8 cellular contexts compared by ENCODE assay signal in the genomic region with DNA sequence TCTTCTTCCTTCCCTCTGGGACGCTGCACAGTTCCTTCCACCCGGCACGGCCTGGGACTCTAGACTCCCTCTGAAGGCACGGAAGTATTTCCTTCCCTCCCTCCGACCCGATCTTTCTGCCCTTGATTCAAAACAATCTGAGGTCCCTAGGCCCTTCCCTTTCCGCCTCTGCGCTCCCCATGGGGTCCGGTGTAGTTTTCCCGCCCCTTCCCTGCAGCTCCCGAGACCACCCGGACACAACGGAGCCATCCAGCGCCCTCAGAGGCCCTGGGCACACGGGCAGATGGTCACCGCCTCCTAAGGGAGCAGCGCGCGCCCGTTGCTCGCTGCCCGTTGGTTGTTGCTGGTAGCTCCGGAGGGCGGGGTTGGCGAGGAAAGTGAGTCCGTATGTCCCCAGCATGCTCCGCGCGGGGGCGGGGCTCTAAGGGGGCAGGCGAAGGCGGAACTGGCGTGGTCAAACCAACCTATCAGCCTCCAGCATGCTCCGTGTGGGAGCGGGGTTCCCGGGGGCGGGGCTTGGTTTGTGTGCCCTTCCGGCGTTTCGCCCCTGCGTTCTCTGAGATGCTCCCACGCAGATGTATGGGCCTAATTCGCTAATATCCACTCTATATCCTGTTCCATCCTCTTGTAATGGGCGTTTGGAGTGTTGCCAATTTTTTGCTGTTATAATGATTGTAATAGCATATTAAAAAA. TPM values are rescaled to one million over a fixed set of nuclear protein-coding genes. Genes with fewer than 3 reads are reported as not detected.
A peak's percentile ranks its signal among the peaks of the same experiment; 100 is the strongest.
DNase-seq lines count a peak whose midpoint lies in the region; ATAC-seq, FAIRE-seq and TF ChIP-seq lines count a peak whose summit lies in the region.

No MANE protein-coding gene starts in this region.

- peak; percentile 58 for FAIRE-seq in urothelium cell line (lab: Jason Lieb, UNC)

- H3K9me3 ChIP-seq in ascending aorta, result no peaks in the 10 kb centered on the region
- H3K9me3 ChIP-seq in right cardiac atrium (ENCODE audit: control insufficient read depth, low read length), result no peaks in the 10 kb centered on the region
- no peaks in the 10 kb centered on the region for H3K9me3 ChIP-seq in psoas muscle

- intact Hi-C loops in ascending aorta (cut with DNase I), result loop anchor here (1.0 kb wide), 1 partner anchor 19 kb away; no protein-coding TSS in a partner anchor
- intact Hi-C loops in right cardiac atrium (cut with DNase I), result loop anchor here in 1 of 4 donors (5.0 kb wide), 1 partner anchor 243 kb away; no protein-coding TSS in a partner anchor
- intact Hi-C loops in psoas muscle (cut with DNase I), result loop anchor here in 1 of 2 donors (10.0 kb wide), 1 partner anchor 641 kb away; a partner anchor contains a TSS

- peak overlapping the region; percentile 80 to 89 for H3K27ac ChIP-seq in ascending aorta
- peak overlapping the region; percentile 79 for H3K27ac ChIP-seq in right cardiac atrium (ENCODE audit: low read length)
- peak overlapping the region; percentile 82 for H3K27ac ChIP-seq in psoas muscle

- H3K4me1 ChIP-seq in ascending aorta (peaks cover 0 to 5% of the 10 kb centered on the region in 2 donors), right cardiac atrium (ENCODE audit: control insufficient read depth, insufficient read depth, low read length) (peaks cover 2% of the 10 kb centered on the region), psoas muscle (no peaks in the 10 kb centered on the region)

- ATAC-seq in GM18502 (IDR thresholded peaks at IDR 0.05; ENCODE audit: poor library complexity, unreplicated experiment) (peak; percentile 93), HG02943 (IDR thresholded peaks at IDR 0.05; ENCODE audit: low read depth, unreplicated experiment) (peak; percentile 84), right cardiac atrium (peak; percentile 99), psoas muscle (peak; percentile 99 to 100 (median 100))

- under 1% methylated on average over 44 of the region's 44 CpGs for WGBS in right cardiac atrium
- WGBS in psoas muscle, 3 donors, result 0% methylated on average over 44 of the region's 44 CpGs

- no peaks in the 10 kb centered on the region for H3K27me3 ChIP-seq in ascending aorta
- H3K27me3 ChIP-seq in right cardiac atrium (ENCODE audit: control insufficient read depth, insufficient read depth), result no peaks in the 10 kb centered on the region
- H3K27me3 ChIP-seq in psoas muscle (ENCODE audit: insufficient read depth in 3 of 3, low read length in 2 of 3), result no peaks in the 10 kb centered on the region

- H3K36me3 ChIP-seq in ascending aorta (no peaks in the 10 kb centered on the region), psoas muscle (ENCODE audit: insufficient read depth in 1 of 2, low read depth in 1 of 2) (no peaks in the 10 kb centered on the region)

- DNase-seq in NCI-H187 (lab: John Stamatoyannopoulos, UW), result peak; percentile 83 to 97
- peak; percentile 96 to 100 (median 98) for DNase-seq in T-helper 2 cell
- peak; percentile 99 to 100 for DNase-seq in ascending aorta (ENCODE audit: low spot score in 2 of 2)
- DNase-seq in right cardiac atrium, result peak; percentile 100
- peak; percentile 100 for DNase-seq in psoas muscle
- DNase-seq in urothelium cell line (ENCODE audit: low spot score), result peak; percentile 82

- TF ChIP-seq CTCF in ascending aorta (IDR thresholded peaks at IDR 0.05) (no peak), psoas muscle (IDR thresholded peaks at IDR 0.05) (no peak)

- H3K4me3 ChIP-seq in ascending aorta (peak overlapping the region; percentile 59 to 66), right cardiac atrium (ENCODE audit: low read length) (peak overlapping the region; percentile 50), psoas muscle (peak overlapping the region; percentile 70)

RNA-seq across cellular contexts. Expression of a gene that starts 19.6 kb away (rescaled TPM):
- total RNA-seq in ascending aorta (527 TPM), right cardiac atrium (100 to 1,000 TPM; 250 to 364 (median 272) TPM), psoas muscle (100 to 1,000 TPM; 110 to 167 (median 139) TPM)
- polyA plus RNA-seq in right cardiac atrium (369 TPM), psoas muscle (100 to 1,000 TPM; 125 to 277 (median 131) TPM)

RNA-seq across cellular contexts. Expression of a gene that starts 47.2 kb away (rescaled TPM):
- total RNA-seq in ascending aorta, result not detected
- total RNA-seq in right cardiac atrium, result 10 to 100 TPM in 1 of 4 donors, 1 to 10 TPM in 3; 2.9 to 11.1 (median 7.1) TPM
- polyA plus RNA-seq in right cardiac atrium, result 8.5 TPM
- total RNA-seq in psoas muscle, result 10 to 100 TPM in 3 of 4 donors, 1 to 10 TPM in 1; 5.8 to 27.5 (median 14.4) TPM
- polyA plus RNA-seq in psoas muscle, result 10 to 100 TPM in 1 of 3 donors, 1 to 10 TPM in 2; 4.0 to 15.1 (median 5.6) TPM

RNA-seq across cellular contexts. Expression of a gene that starts 52.9 kb away (rescaled TPM):
- total RNA-seq in ascending aorta (not detected), right cardiac atrium (1 to 10 TPM in 2 of 4 donors, not detected in 2; 1.5 to 2.4 TPM), psoas muscle (1 to 10 TPM in 1 of 4 donors, under 1 TPM in 3; 0.77 to 2.4 (median 0.96) TPM)
- polyA plus RNA-seq in right cardiac atrium (2.7 TPM), psoas muscle (1 to 10 TPM in 2 of 3 donors, under 1 TPM in 1; 0.94 to 6.6 (median 1.6) TPM)

RNA-seq across cellular contexts. Expression of a gene that starts 56.1 kb away (rescaled TPM):
- total RNA-seq in ascending aorta (not detected), right cardiac atrium (10 to 100 TPM; 12.0 to 27.2 (median 21.0) TPM), psoas muscle (10 to 100 TPM in 1 of 4 donors, 1 to 10 TPM in 3; 4.2 to 11.8 (median 6.3) TPM)
- polyA plus RNA-seq in right cardiac atrium (23.4 TPM), psoas muscle (10 to 100 TPM in 1 of 3 donors, 1 to 10 TPM in 2; 3.7 to 12.7 (median 4.9) TPM)

Comparison
In these comparisons a context has a peak if more than half of its experiments do, and no peak if none do; other contexts are left out.
1. Peak in every context shown above with its lines: DNase-seq, ATAC-seq, H3K4me3 ChIP-seq and H3K27ac ChIP-seq.